In the genomic region with DNA sequence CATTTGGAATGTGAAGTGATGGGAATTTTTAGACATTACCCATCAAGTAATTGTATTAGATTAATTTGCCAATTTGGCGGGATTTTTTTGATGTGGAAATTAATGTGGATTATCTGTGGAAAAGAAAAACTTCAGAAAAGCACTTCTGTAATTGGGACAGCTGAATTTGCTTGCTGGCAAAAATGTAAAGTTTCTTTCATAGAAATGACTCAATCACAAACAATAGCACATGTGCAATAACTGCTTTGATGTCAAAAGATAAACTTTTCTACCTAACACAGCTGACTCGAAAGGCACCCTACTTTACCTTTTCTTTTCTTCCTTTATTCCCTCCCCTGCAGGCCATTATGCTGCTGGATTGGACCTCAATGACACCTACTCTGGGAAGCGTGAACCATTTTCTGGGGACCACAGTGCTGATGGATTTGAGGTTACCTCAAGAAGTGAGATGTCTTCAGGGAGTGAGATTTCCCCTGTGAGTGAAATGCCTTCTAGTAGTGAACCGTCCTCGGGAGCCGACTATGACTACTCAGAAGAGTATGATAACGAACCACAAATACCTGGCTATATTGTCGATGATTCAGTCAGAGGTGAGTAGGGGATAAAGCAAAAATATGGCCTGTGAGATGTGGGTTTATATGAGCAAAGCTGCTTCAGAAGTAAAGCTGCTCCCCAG, we compare ENCODE assay signal across 20 cellular contexts. TPM values are rescaled to one million over a fixed set of nuclear protein-coding genes. Genes with fewer than 3 reads are reported as not detected.
A peak's percentile ranks its signal among the peaks of the same experiment; 100 is the strongest.
DNase-seq lines count a peak whose midpoint lies in the region; ATAC-seq, FAIRE-seq and TF ChIP-seq lines count a peak whose summit lies in the region.
"Had no signal": no experiment of that assay in that cellular context is flagged by ENCODE, and none has a peak within 500 bp of the region (broad histone marks: within the 10 kb centered on the region; RNA-seq: fewer than 3 reads in every experiment).

No MANE protein-coding gene starts in this region.

- no peaks in the 10 kb centered on the region for H3K9me3 ChIP-seq in CD4-positive, alpha-beta T cell (ENCODE audit: control insufficient read depth, low read length)
- no peaks in the 10 kb centered on the region for H3K9me3 ChIP-seq in mucosa of rectum (ENCODE audit: control insufficient read depth in 2 of 2, low read length in 2 of 2)
- no peaks in the 10 kb centered on the region for H3K9me3 ChIP-seq in transverse colon
- H3K9me3 ChIP-seq: prostate gland had no signal

- no peaks in the 10 kb centered on the region for H3K9me3 Mint-ChIP-seq in CD4-positive, alpha-beta T cell
- H3K9me3 Mint-ChIP-seq in WTC11: no peaks in the 10 kb centered on the region
- H3K9me3 Mint-ChIP-seq: activated naive CD4-positive, alpha-beta T cell treated with anti-CD3 and anti-CD28 coated beads, Interleukin-2, amount 50 U/mL, for 24 hours; naive thymus-derived CD8-positive, alpha-beta T cell; stimulated activated effector memory CD8-positive, alpha-beta T cell treated with anti-CD3 and anti-CD28 coated beads, Interleukin-12 subunit alpha, Interleukin-12 subunit beta, amount 100 ng/mL, for 72 hours; T-helper 2 cell treated with Interferon-gamma antibody and Interleukin-4, amounts not matched to agents 5 μg/mL and 100 μg/mL, for 36 hours had no signal

- no peak overlapping the region for H3K27ac ChIP-seq in CD4-positive, alpha-beta T cell (ENCODE audit: low read depth, low read length)
- H3K27ac ChIP-seq in mucosa of rectum (ENCODE audit: low read depth in 2 of 2, low read length in 2 of 2) (no peak overlapping the region), transverse colon (no peak overlapping the region)
- H3K27ac ChIP-seq: prostate gland had no signal

- intact Hi-C loops in CD4-positive, alpha-beta T cell (cut with DNase I, micrococcal nuclease): loop anchor here (5.0 to 10.0 kb wide), 3 partner anchors 69 to 294 kb away; no protein-coding TSS in a partner anchor
- intact Hi-C loops in transverse colon (cut with DNase I; ENCODE audit: low total_unique reads): no loop called here

- CTCF ChIA-PET in CD4-positive, alpha-beta T cell (lab: Charles Lee): interaction anchor here (1.0 kb wide), 1 partner anchor 10 kb away, joined by 3 read pairs; no protein-coding TSS in a partner anchor
- CTCF ChIA-PET in WTC11 (lab: Charles Lee): no interaction called here

- no peak for TF ChIP-seq EP300 in transverse colon (IDR thresholded peaks at IDR 0.05; ENCODE audit: low read depth)

- H3K4me3 ChIP-seq in epithelial cell of esophagus (ENCODE audit: low read length) (peak overlapping the region; percentile 88), mucosa of rectum (ENCODE audit: low read length in 2 of 2) (peak overlapping the region; percentile 14 to 27), transverse colon (peak overlapping the region in 1 of 4 donors; percentile 68)

- H3K4me3 Mint-ChIP-seq in CD4-positive, alpha-beta T cell: peak overlapping the region; percentile 16
- H3K4me3 Mint-ChIP-seq in WTC11: no peak overlapping the region

- peaks cover 0 to 2% of the 10 kb centered on the region in 2 donors for H3K36me3 ChIP-seq in mucosa of rectum (ENCODE audit: control insufficient read depth in 2 of 2, insufficient read depth in 2 of 2, low read length in 2 of 2)
- peaks cover 0 to 4% (median 0%) of the 10 kb centered on the region in 4 donors for H3K36me3 ChIP-seq in transverse colon
- H3K36me3 ChIP-seq: prostate gland had no signal

- no peak for TF ChIP-seq POLR2A in transverse colon (IDR thresholded peaks at IDR 0.05)

- H3K4me1 Mint-ChIP-seq in CD4-positive, alpha-beta T cell (ENCODE audit: low read depth): peaks cover 15% of the 10 kb centered on the region
- peaks cover 25% of the 10 kb centered on the region for H3K4me1 Mint-ChIP-seq in WTC11

- H3K27me3 Mint-ChIP-seq in CD4-positive, alpha-beta T cell: peaks cover 5% of the 10 kb centered on the region
- peaks cover 43% of the 10 kb centered on the region for H3K27me3 Mint-ChIP-seq in WTC11 (ENCODE audit: low read depth)
- H3K27me3 Mint-ChIP-seq: activated naive CD4-positive, alpha-beta T cell treated with anti-CD3 and anti-CD28 coated beads, Interleukin-2, amount 50 U/mL, for 24 hours had no signal

- no peak overlapping the region for H3K9ac ChIP-seq in mucosa of rectum (ENCODE audit: low read depth in 1 of 2, low read length in 2 of 2)

- H3K4me1 ChIP-seq in mucosa of rectum (ENCODE audit: control insufficient read depth in 2 of 2, insufficient read depth in 2 of 2, low read length in 2 of 2) (peaks cover 2 to 8% of the 10 kb centered on the region in 2 donors), transverse colon (peaks cover 0 to 8% (median 2%) of the 10 kb centered on the region in 4 donors)
- H3K4me1 ChIP-seq: prostate gland had no signal

- no peak for FAIRE-seq in RCC 7860 (lab: Jason Lieb, UNC)

- DNase-seq in CD4-positive, alpha-beta T cell: no peak
- peak; percentile 9 for DNase-seq in RCC 7860 (ENCODE audit: low spot score)
- DNase-seq in epithelial cell of esophagus (ENCODE audit: low read depth): peak; percentile 77
- no peak for DNase-seq in AG08395 (ENCODE audit: low spot score)
- DNase-seq in WTC11 (ENCODE audit: low spot score): no peak
- no peak for DNase-seq in transverse colon
- DNase-seq: activated CD4-positive, alpha-beta T cell treated with anti-CD3 and anti-CD28 coated beads for 1 hour; activated CD8-positive, alpha-beta memory T cell treated with anti-CD3 and anti-CD28 coated beads, Interleukin-2, amount 50 U/mL, for 4 hours; foreskin fibroblast; naive thymus-derived CD8-positive, alpha-beta T cell; NCI-H1694; NCI-H226; SHP77 had no signal

- ATAC-seq in CD4-positive, alpha-beta T cell (ENCODE audit: poor library complexity): no peak
- ATAC-seq in WTC11 (no peak), HG03196 (IDR thresholded peaks at IDR 0.05; ENCODE audit: unreplicated experiment) (no peak)
- ATAC-seq: naive thymus-derived CD8-positive, alpha-beta T cell; stimulated activated effector memory CD8-positive, alpha-beta T cell treated with anti-CD3 and anti-CD28 coated beads, Interleukin-12 subunit alpha, Interleukin-12 subunit beta, amount 100 ng/mL, for 72 hours had no signal

- TF ChIP-seq CTCF in CD4-positive, alpha-beta T cell (IDR thresholded peaks at IDR 0.05): no peak
- TF ChIP-seq CTCF in epithelial cell of esophagus (IDR thresholded peaks at IDR 0.05; ENCODE audit: insufficient read depth, low read depth, low read length, missing control alignments) (no peak), WTC11 (IDR thresholded peaks at IDR 0.05) (no peak), transverse colon (IDR thresholded peaks at IDR 0.05) (no peak)

- H3K27ac Mint-ChIP-seq in CD4-positive, alpha-beta T cell: no peak overlapping the region
- H3K27ac Mint-ChIP-seq in WTC11: no peak overlapping the region
- H3K27ac Mint-ChIP-seq: activated naive CD4-positive, alpha-beta T cell treated with anti-CD3 and anti-CD28 coated beads, Interleukin-2, amount 50 U/mL, for 24 hours; T-helper 2 cell treated with Interferon-gamma antibody and Interleukin-4, amounts not matched to agents 5 μg/mL and 100 μg/mL, for 36 hours had no signal

- peaks cover 3% of the 10 kb centered on the region for H3K36me3 Mint-ChIP-seq in CD4-positive, alpha-beta T cell (ENCODE audit: low read depth)
- no peaks in the 10 kb centered on the region for H3K36me3 Mint-ChIP-seq in WTC11

- WGBS in transverse colon (ENCODE audit: low coverage in 1 of 2), 2 donors: 80 to 88% methylated on average over 3 to 8 of the region's 8 CpGs

- no peaks in the 10 kb centered on the region for H3K27me3 ChIP-seq in CD4-positive, alpha-beta T cell (ENCODE audit: control insufficient read depth, insufficient read depth, low read length)
- no peaks in the 10 kb centered on the region for H3K27me3 ChIP-seq in mucosa of rectum (ENCODE audit: control insufficient read depth in 2 of 2, insufficient read depth in 2 of 2, low read length in 2 of 2)
- no peaks in the 10 kb centered on the region for H3K27me3 ChIP-seq in transverse colon

- in situ Hi-C loops in transverse colon (cut with MboI; ENCODE audit: low pct_ligation_motif_present in 1 of 4, low pct_unique_long_range_greater_than_20kb in 1 of 4, low sequenced_read_pairs in 3 of 4): no loop called here

- POLR2A ChIA-PET in CD4-positive, alpha-beta T cell (lab: Charles Lee): interaction anchor here (1.2 kb wide), 1 partner anchor 44 kb away, joined by 4 read pairs; no protein-coding TSS in a partner anchor
- POLR2A ChIA-PET in WTC11 (lab: Charles Lee): no interaction called here

TF ChIP-seq in WTC11, 78 proteins besides CTCF, POLR2A, EP300 and RAD21 (continues in another document):
- TF ChIP-seq, protein P1, sequence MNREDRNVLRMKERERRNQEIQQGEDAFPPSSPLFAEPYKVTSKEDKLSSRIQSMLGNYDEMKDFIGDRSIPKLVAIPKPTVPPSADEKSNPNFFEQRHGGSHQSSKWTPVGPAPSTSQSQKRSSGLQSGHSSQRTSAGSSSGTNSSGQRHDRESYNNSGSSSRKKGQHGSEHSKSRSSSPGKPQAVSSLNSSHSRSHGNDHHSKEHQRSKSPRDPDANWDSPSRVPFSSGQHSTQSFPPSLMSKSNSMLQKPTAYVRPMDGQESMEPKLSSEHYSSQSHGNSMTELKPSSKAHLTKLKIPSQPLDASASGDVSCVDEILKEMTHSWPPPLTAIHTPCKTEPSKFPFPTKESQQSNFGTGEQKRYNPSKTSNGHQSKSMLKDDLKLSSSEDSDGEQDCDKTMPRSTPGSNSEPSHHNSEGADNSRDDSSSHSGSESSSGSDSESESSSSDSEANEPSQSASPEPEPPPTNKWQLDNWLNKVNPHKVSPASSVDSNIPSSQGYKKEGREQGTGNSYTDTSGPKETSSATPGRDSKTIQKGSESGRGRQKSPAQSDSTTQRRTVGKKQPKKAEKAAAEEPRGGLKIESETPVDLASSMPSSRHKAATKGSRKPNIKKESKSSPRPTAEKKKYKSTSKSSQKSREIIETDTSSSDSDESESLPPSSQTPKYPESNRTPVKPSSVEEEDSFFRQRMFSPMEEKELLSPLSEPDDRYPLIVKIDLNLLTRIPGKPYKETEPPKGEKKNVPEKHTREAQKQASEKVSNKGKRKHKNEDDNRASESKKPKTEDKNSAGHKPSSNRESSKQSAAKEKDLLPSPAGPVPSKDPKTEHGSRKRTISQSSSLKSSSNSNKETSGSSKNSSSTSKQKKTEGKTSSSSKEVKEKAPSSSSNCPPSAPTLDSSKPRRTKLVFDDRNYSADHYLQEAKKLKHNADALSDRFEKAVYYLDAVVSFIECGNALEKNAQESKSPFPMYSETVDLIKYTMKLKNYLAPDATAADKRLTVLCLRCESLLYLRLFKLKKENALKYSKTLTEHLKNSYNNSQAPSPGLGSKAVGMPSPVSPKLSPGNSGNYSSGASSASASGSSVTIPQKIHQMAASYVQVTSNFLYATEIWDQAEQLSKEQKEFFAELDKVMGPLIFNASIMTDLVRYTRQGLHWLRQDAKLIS (CRISPR knock-in tag; IDR thresholded peaks at IDR 0.05; ENCODE audit: borderline replicate concordance): no peak

RNA-seq across cellular contexts. Expression of a gene that starts 1.4 kb away (rescaled TPM):
- 10 to 100 TPM; 57.9 to 63.8 TPM for total RNA-seq in CD4-positive, alpha-beta T cell
- 0.14 to 0.33 TPM (median 0.32 TPM) in 3 replicates for total RNA-seq in WTC11 (2021)
- total RNA-seq in transverse colon: 10 to 100 TPM; 16.4 to 44.2 (median 27.1) TPM
- total RNA-seq: G401 had no signal

Comparison
In these comparisons a context has a peak if more than half of its experiments do, and no peak if none do; other contexts are left out.
1. DNase-seq: peak in RCC 7860 (single experiment) and epithelial cell of esophagus (single experiment); none in CD4-positive, alpha-beta T cell (0 of 10), AG08395 (single experiment), WTC11 (single experiment) and transverse colon (single experiment).
2. RNA of a gene that starts 1.4 kb away (total RNA-seq): 57.9 to 63.8 TPM in CD4-positive, alpha-beta T cell and 16.4 to 44.2 TPM in transverse colon; 0.14 to 0.33 TPM in WTC11; every median in the first group is over 10 times any median in the second.